Comparison of ENCODE assay signal across 8 cellular contexts in the genomic region with DNA sequence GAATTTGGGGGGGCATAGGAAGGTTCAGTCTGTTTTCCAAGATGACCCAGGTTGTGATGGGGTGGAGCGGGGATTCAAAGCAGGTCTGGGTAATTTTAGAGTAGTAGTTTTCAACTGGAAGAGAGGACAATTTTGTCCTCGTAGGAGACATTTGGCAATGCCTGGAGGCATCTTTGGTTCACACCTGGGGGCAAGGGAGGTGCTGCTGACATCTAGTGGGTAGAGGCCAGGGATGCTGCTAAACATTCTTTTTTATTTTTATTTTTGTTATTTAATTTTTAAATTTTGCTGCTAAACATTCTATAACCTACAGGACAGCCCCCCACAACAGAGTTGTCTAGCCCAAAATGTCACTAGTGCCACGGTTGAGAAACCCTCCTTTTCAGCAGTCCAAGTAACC. TPM values are rescaled to one million over a fixed set of nuclear protein-coding genes. Genes with fewer than 3 reads are reported as not detected.
A peak's percentile ranks its signal among the peaks of the same experiment; 100 is the strongest.
DNase-seq lines count a peak whose midpoint lies in the region; ATAC-seq and TF ChIP-seq lines count a peak whose summit lies in the region.

No MANE protein-coding gene starts in this region.

- peaks cover 25% of the 10 kb centered on the region for H3K4me1 ChIP-seq in ES-I3 (ENCODE audit: insufficient read depth, low read length)
- H3K4me1 ChIP-seq in MM.1S (ENCODE audit: low read length) = peaks cover 6% of the 10 kb centered on the region; the same call in 1 of the 2 replicates
- peaks cover 14% of the 10 kb centered on the region for H3K4me1 ChIP-seq in ovary (ENCODE audit: insufficient read depth)

- intact Hi-C loops in ovary (cut with DNase I) = no loop called here

- TF ChIP-seq CTCF in MM.1S (IDR thresholded peaks at IDR 0.05; ENCODE audit: low read length) (peak; percentile 24), coronary artery (IDR thresholded peaks at IDR 0.05) (no peak), ovary (IDR thresholded peaks at IDR 0.05) (no peak)

- no peak for DNase-seq in MM.1S
- DNase-seq in coronary artery (ENCODE audit: low spot score) = no peak
- DNase-seq in ovary = no peak
- no peak for DNase-seq in DMS53 (lab: John Stamatoyannopoulos, UW)
- DNase-seq in RKO (ENCODE audit: low spot score) = no peak
- DNase-seq in epidermal melanocyte (ENCODE audit: insufficient read length, low spot score) = no peak

- H3K27me3 ChIP-seq in MM.1S (replicated peaks; ENCODE audit: insufficient read depth, low read length) (no peaks in the 10 kb centered on the region), ovary (no peaks in the 10 kb centered on the region)

- no peaks in the 10 kb centered on the region for H3K9me2 ChIP-seq in MM.1S (replicated peaks; ENCODE audit: insufficient read depth, low read length)

- no peak overlapping the region for H2AFZ ChIP-seq in MM.1S (ENCODE audit: low read length)

- H3K36me3 ChIP-seq in ES-I3 (ENCODE audit: insufficient read depth, low read length) (no peaks in the 10 kb centered on the region), MM.1S (replicated peaks; ENCODE audit: insufficient read depth, low read length) (no peaks in the 10 kb centered on the region), ovary (no peaks in the 10 kb centered on the region)

- H4K20me1 ChIP-seq in MM.1S (ENCODE audit: insufficient read depth, low read length) = no peaks in the 10 kb centered on the region

- H3K9ac ChIP-seq in ES-I3 (ENCODE audit: low read depth, low read length) (0 out of 2 replicates have a peak overlapping the region, but pooled peaks have one; percentile 77), MM.1S (ENCODE audit: low read length) (peak overlapping the region; percentile 91; the same call in 1 of the 2 replicates)

- TF ChIP-seq EP300 in ovary (IDR thresholded peaks at IDR 0.05) = no peak

- 63 to 68% (median 64%) methylated on average over 3 of the region's 3 CpGs for WGBS in ovary, 3 donors

- H3F3A ChIP-seq in MM.1S (ENCODE audit: insufficient read depth, low read length) = no peaks in the 10 kb centered on the region

- H3K27ac ChIP-seq in MM.1S (ENCODE audit: low read length) (no peak overlapping the region), coronary artery (no peak overlapping the region), ovary (no peak overlapping the region)

- H3K4me3 ChIP-seq in MM.1S (ENCODE audit: low read length) = no peak overlapping the region; the same call in 1 of the 2 replicates
- peak overlapping the region; percentile 88 for H3K4me3 ChIP-seq in coronary artery
- peak overlapping the region; percentile 61 for H3K4me3 ChIP-seq in ovary

- ATAC-seq in HG03460 (IDR thresholded peaks at IDR 0.05; ENCODE audit: unreplicated experiment) = no peak

- TF ChIP-seq POLR2A in ovary (IDR thresholded peaks at IDR 0.05) = no peak

- peaks cover 68% of the 10 kb centered on the region for H3K79me2 ChIP-seq in MM.1S (ENCODE audit: low read length)

- no peaks in the 10 kb centered on the region for H3K9me3 ChIP-seq in ES-I3 (ENCODE audit: control insufficient read depth, insufficient read depth, low read length)
- H3K9me3 ChIP-seq in MM.1S (replicated peaks; ENCODE audit: insufficient read depth, low read length) = no peaks in the 10 kb centered on the region
- H3K9me3 ChIP-seq in ovary = no peaks in the 10 kb centered on the region

- H3K4me2 ChIP-seq in MM.1S (ENCODE audit: low read depth, low read length) = peak overlapping the region; percentile 68; the same call in 1 of the 2 replicates

RNA-seq across cellular contexts. Expression of a gene that starts 1.9 kb away (rescaled TPM):
- 10 to 100 TPM; 22.3 to 37.2 (median 26.2) TPM for total RNA-seq in ovary
- 10 to 100 TPM; 29.2 to 46.3 TPM for polyA plus RNA-seq in ovary

RNA-seq across cellular contexts. Expression of a gene that starts 37.9 kb away (rescaled TPM):
- total RNA-seq in ovary = 1 to 10 TPM; 3.1 to 9.2 (median 4.8) TPM
- 1 to 10 TPM; 2.6 to 3.9 TPM for polyA plus RNA-seq in ovary

RNA-seq across cellular contexts. Expression of a gene that starts 43.6 kb away (rescaled TPM):
- 10 to 100 TPM; 18.6 to 26.5 (median 21.1) TPM for total RNA-seq in ovary
- polyA plus RNA-seq in ovary = 10 to 100 TPM; 10.7 to 11.2 TPM

RNA-seq across cellular contexts. Expression of a gene that starts 43.7 kb away (rescaled TPM):
- total RNA-seq in ovary = 10 to 100 TPM; 27.0 to 35.7 (median 33.7) TPM
- polyA plus RNA-seq in ovary = 10 to 100 TPM; 21.8 to 22.2 TPM
